ENCODE assay signal across 10 cellular contexts in the genomic region with DNA sequence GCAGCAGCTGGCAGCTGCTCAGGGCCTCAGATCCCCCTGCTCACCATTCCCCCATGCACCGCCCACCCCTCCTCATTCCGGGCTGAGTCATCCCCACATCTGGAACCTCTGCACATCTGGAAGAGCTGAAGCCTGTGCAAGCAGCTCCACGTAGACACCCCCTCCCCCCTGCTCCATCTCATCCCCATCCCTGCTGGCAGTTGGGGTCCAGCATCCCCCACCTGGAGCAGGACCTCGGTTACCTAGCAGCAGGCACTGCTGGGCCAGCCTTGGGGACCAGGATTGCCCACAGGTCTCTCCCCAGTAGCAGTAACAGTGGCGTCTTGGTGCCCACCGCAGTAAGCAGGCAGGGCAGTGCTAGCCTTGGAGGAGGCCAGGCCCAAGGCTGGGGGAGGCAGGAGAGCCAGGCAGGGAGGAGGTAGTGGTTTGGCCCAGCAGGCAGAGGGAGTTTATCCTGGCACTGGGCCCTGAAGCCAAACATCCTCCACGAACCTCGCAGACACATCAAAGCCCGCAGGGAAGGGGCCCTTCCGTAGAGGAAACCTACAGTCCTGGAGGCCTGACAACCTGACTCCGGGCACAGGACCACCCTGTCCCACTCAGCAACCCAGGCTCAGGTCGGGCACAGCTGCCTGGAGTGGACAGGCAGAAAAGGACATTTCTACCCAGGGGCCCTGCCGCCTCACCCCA. TPM values are rescaled to one million over a fixed set of nuclear protein-coding genes. Genes with fewer than 3 reads are reported as not detected.
DNase-seq lines count a peak whose midpoint lies in the region; ATAC-seq, FAIRE-seq and TF ChIP-seq lines count a peak whose summit lies in the region.
"Had no signal": no experiment of that assay in that cellular context is flagged by ENCODE, and none has a peak within 500 bp of the region (broad histone marks: within the 10 kb centered on the region; RNA-seq: fewer than 3 reads in every experiment).

No MANE protein-coding gene starts in this region.

- H3K9me3 Mint-ChIP-seq in activated T-cell treated with anti-CD3 and anti-CD28 coated beads, Interleukin-2, amount 50 U/mL, for 24 hours = no peaks in the 10 kb centered on the region
- no peaks in the 10 kb centered on the region for H3K9me3 Mint-ChIP-seq in activated T-cell treated with anti-CD3 and anti-CD28 coated beads, Interleukin-2, amount 50 U/mL, for 4 hours
- no peaks in the 10 kb centered on the region for H3K9me3 Mint-ChIP-seq in activated T-helper 2 cell treated with anti-CD3 and anti-CD28 coated beads, Interferon-gamma antibody, Interleukin-2, Interleukin-4, amounts not matched to agents 10 μg/mL and 5 μg/mL and 100 μg/mL, durations not matched to agents 14 hours and 24 hours and 36 hours

- no peak overlapping the region for H3K27ac Mint-ChIP-seq in activated T-cell treated with anti-CD3 and anti-CD28 coated beads, Interleukin-2, amount 50 U/mL, for 24 hours
- no peak overlapping the region for H3K27ac Mint-ChIP-seq in activated T-helper 2 cell treated with anti-CD3 and anti-CD28 coated beads, Interferon-gamma antibody, Interleukin-2, Interleukin-4, amounts not matched to agents 10 μg/mL and 5 μg/mL and 100 μg/mL, durations not matched to agents 14 hours and 24 hours and 36 hours

- no peaks in the 10 kb centered on the region for H3K9me3 ChIP-seq in WERI-Rb-1 (ENCODE audit: severe bottlenecking)
- H3K9me3 ChIP-seq: Caco-2 had no signal

- H3K4me3 ChIP-seq in WERI-Rb-1 (ENCODE audit: low read depth, low read length) = no peak overlapping the region

- TF ChIP-seq CTCF in WERI-Rb-1 (IDR thresholded peaks at IDR 0.05; ENCODE audit: low read depth, low read length) = no peak

- no peaks in the 10 kb centered on the region for H3K27me3 ChIP-seq in WERI-Rb-1 (ENCODE audit: insufficient read depth, low read depth, severe bottlenecking)

- intact Hi-C loops in activated T-helper 2 cell treated with anti-CD3 and anti-CD28 coated beads, Interferon-gamma antibody, Interleukin-2, Interleukin-4, amounts not matched to agents 10 μg/mL and 5 μg/mL and 100 μg/mL, durations not matched to agents 14 hours and 24 hours and 36 hours (cut with micrococcal nuclease) = no loop called here

- no peak for ATAC-seq in activated T-cell treated with anti-CD3 and anti-CD28 coated beads, Interleukin-2, amount 50 U/mL, for 4 hours
- no peak for ATAC-seq in HG03442 (IDR thresholded peaks at IDR 0.05; ENCODE audit: unreplicated experiment)

- peak; percentile 20 for DNase-seq in activated T-cell treated with anti-CD3 and anti-CD28 coated beads, Interleukin-2, amount 50 U/mL, for 24 hours
- DNase-seq in activated T-cell treated with anti-CD3 and anti-CD28 coated beads, Interleukin-2, amount 50 U/mL, for 4 hours = no peak
- DNase-seq in WERI-Rb-1 (peak; percentile 6), iris pigment epithelial cell (ENCODE audit: low read depth) (peak; percentile 83), urothelium cell line (ENCODE audit: low spot score) (peak; percentile 89)
- no peak for DNase-seq in stimulated activated CD4-positive, alpha-beta T cell treated with anti-CD3 and anti-CD28 coated beads, Interleukin-4, amount 100 ng/mL, for 4 hours
- no peak for DNase-seq in activated T-helper 2 cell treated with anti-CD3 and anti-CD28 coated beads, Interferon-gamma antibody, Interleukin-2, Interleukin-4, amounts not matched to agents 10 μg/mL and 5 μg/mL and 100 μg/mL, durations not matched to agents 14 hours and 24 hours and 36 hours (ENCODE audit: low spot score)

- H3K27me3 Mint-ChIP-seq in activated T-cell treated with anti-CD3 and anti-CD28 coated beads, Interleukin-2, amount 50 U/mL, for 24 hours = peaks cover 7% of the 10 kb centered on the region
- H3K27me3 Mint-ChIP-seq in activated T-cell treated with anti-CD3 and anti-CD28 coated beads, Interleukin-2, amount 50 U/mL, for 4 hours (ENCODE audit: low read depth) = peaks cover 11% of the 10 kb centered on the region
- H3K27me3 Mint-ChIP-seq in activated T-helper 2 cell treated with anti-CD3 and anti-CD28 coated beads, Interferon-gamma antibody, Interleukin-2, Interleukin-4, amounts not matched to agents 10 μg/mL and 5 μg/mL and 100 μg/mL, durations not matched to agents 14 hours and 24 hours and 36 hours (ENCODE audit: low read depth) = peaks cover 5% of the 10 kb centered on the region

- no peak overlapping the region for H3K27ac ChIP-seq in WERI-Rb-1

- H3K36me3 Mint-ChIP-seq in activated T-cell treated with anti-CD3 and anti-CD28 coated beads, Interleukin-2, amount 50 U/mL, for 24 hours (ENCODE audit: low read depth) = no peaks in the 10 kb centered on the region
- no peaks in the 10 kb centered on the region for H3K36me3 Mint-ChIP-seq in activated T-cell treated with anti-CD3 and anti-CD28 coated beads, Interleukin-2, amount 50 U/mL, for 4 hours (ENCODE audit: insufficient read depth)
- no peaks in the 10 kb centered on the region for H3K36me3 Mint-ChIP-seq in activated T-helper 2 cell treated with anti-CD3 and anti-CD28 coated beads, Interferon-gamma antibody, Interleukin-2, Interleukin-4, amounts not matched to agents 10 μg/mL and 5 μg/mL and 100 μg/mL, durations not matched to agents 14 hours and 24 hours and 36 hours (ENCODE audit: low read depth)

- H3K4me1 Mint-ChIP-seq in activated T-cell treated with anti-CD3 and anti-CD28 coated beads, Interleukin-2, amount 50 U/mL, for 24 hours (ENCODE audit: low read depth) = no peaks in the 10 kb centered on the region
- H3K4me1 Mint-ChIP-seq in activated T-cell treated with anti-CD3 and anti-CD28 coated beads, Interleukin-2, amount 50 U/mL, for 4 hours (ENCODE audit: low read depth) = no peaks in the 10 kb centered on the region
- peaks cover 6% of the 10 kb centered on the region for H3K4me1 Mint-ChIP-seq in activated T-helper 2 cell treated with anti-CD3 and anti-CD28 coated beads, Interferon-gamma antibody, Interleukin-2, Interleukin-4, amounts not matched to agents 10 μg/mL and 5 μg/mL and 100 μg/mL, durations not matched to agents 14 hours and 24 hours and 36 hours (ENCODE audit: low read depth)

- no peak for FAIRE-seq in urothelium cell line (lab: Jason Lieb, UNC)

- H3K4me3 Mint-ChIP-seq in activated T-cell treated with anti-CD3 and anti-CD28 coated beads, Interleukin-2, amount 50 U/mL, for 24 hours = no peak overlapping the region
- no peak overlapping the region for H3K4me3 Mint-ChIP-seq in activated T-cell treated with anti-CD3 and anti-CD28 coated beads, Interleukin-2, amount 50 U/mL, for 4 hours
- no peak overlapping the region for H3K4me3 Mint-ChIP-seq in activated T-helper 2 cell treated with anti-CD3 and anti-CD28 coated beads, Interferon-gamma antibody, Interleukin-2, Interleukin-4, amounts not matched to agents 10 μg/mL and 5 μg/mL and 100 μg/mL, durations not matched to agents 14 hours and 24 hours and 36 hours (ENCODE audit: low read depth)

- H3K36me3 ChIP-seq in WERI-Rb-1 = no peaks in the 10 kb centered on the region

RNA-seq across cellular contexts. Expression of a gene that starts 7.7 kb away (rescaled TPM):
- not detected for total RNA-seq in activated T-cell treated with anti-CD3 and anti-CD28 coated beads, Interleukin-2, amount 50 U/mL, for 4 hours
- 1.5 and 1.6 TPM in 2 replicates for total RNA-seq in activated T-helper 2 cell treated with anti-CD3 and anti-CD28 coated beads, Interferon-gamma antibody, Interleukin-2, Interleukin-4, amounts not matched to agents 10 μg/mL and 5 μg/mL and 100 μg/mL, durations not matched to agents 14 hours and 24 hours and 36 hours
- total RNA-seq: activated CD8-positive, alpha-beta memory T cell treated with anti-CD3 and anti-CD28 coated beads for 36 hours had no signal

Comparison
In these comparisons a context has a peak if more than half of its experiments do, and no peak if none do; other contexts are left out.
1. DNase-seq: peak in activated T-cell treated with anti-CD3 and anti-CD28 coated beads, Interleukin-2, amount 50 U/mL, for 24 hours (single experiment), WERI-Rb-1 (single experiment), iris pigment epithelial cell (single experiment) and urothelium cell line (single experiment); none in activated T-cell treated with anti-CD3 and anti-CD28 coated beads, Interleukin-2, amount 50 U/mL, for 4 hours (single experiment), stimulated activated CD4-positive, alpha-beta T cell treated with anti-CD3 and anti-CD28 coated beads, Interleukin-4, amount 100 ng/mL, for 4 hours (0 of 2) and activated T-helper 2 cell treated with anti-CD3 and anti-CD28 coated beads, Interferon-gamma antibody, Interleukin-2, Interleukin-4, amounts not matched to agents 10 μg/mL and 5 μg/mL and 100 μg/mL, durations not matched to agents 14 hours and 24 hours and 36 hours (single experiment).